Comparison of ENCODE assay signal across 26 cellular contexts in genomic region chr6:138620630-138621029, GRCh38.
"Had no signal": no experiment of that assay in that cellular context is flagged by ENCODE, and none has a peak within 500 bp of the region (broad histone marks: within the 10 kb centered on the region; RNA-seq: fewer than 3 reads in every experiment).

No MANE protein-coding gene starts in this region.

- DNase-seq: activated CD4-positive, alpha-beta memory T cell treated with anti-CD3 and anti-CD28 coated beads for 36 hours; activated CD4-positive, alpha-beta T cell treated with anti-CD3 and anti-CD28 coated beads, Interleukin-2, amount 10 ng/mL, durations not matched to agents 7 days and 5 days; activated CD4-positive, CD25-positive, alpha-beta regulatory T cell; activated CD8-positive, alpha-beta memory T cell treated with anti-CD3 and anti-CD28 coated beads for 24 hours; activated gamma-delta T cell treated with Interleukin-2 at 50 U/mL for 16 hours; activated naive CD4-positive, alpha-beta T cell treated with anti-CD3 and anti-CD28 coated beads, Interleukin-2, amount 50 U/mL, for 16 hours; activated naive CD8-positive, alpha-beta T cell treated with anti-CD3 and anti-CD28 coated beads, Interleukin-2, amount 10 ng/mL, durations not matched to agents 7 days and 5 days; activated T-cell treated with anti-CD3 and anti-CD28 coated beads for 4 hours; activated T-cell treated with anti-CD3 and anti-CD28 coated beads, Interleukin-2, amount 50 U/mL, for 48 hours; adrenal gland; aorta; body of pancreas; Kasumi-1; KBM-7; NCI-H1105 treated with DMSO at 0.1 percent for 48 hours; NCI-H1436 treated with DMSO at 0.1 percent for 48 hours; NCI-H1930; NCI-H345; NCI-H510A; NCI-H748 treated with DMSO at 0.1 percent for 48 hours; SIG-M5; T-cell; T-helper 2 cell; T1000 had no signal

- H3K36me3 Mint-ChIP-seq: activated CD4-positive, alpha-beta memory T cell treated with anti-CD3 and anti-CD28 coated beads for 36 hours; activated naive CD8-positive, alpha-beta T cell treated with anti-CD3 and anti-CD28 coated beads, Interleukin-2, amount 10 ng/mL, durations not matched to agents 7 days and 5 days; T-cell had no signal

- H3K9me3 ChIP-seq: adrenal gland, body of pancreas had no signal

- H3K4me1 Mint-ChIP-seq: activated CD4-positive, alpha-beta T cell treated with anti-CD3 and anti-CD28 coated beads, Interleukin-2, amount 10 ng/mL, durations not matched to agents 7 days and 5 days; activated naive CD8-positive, alpha-beta T cell treated with anti-CD3 and anti-CD28 coated beads, Interleukin-2, amount 10 ng/mL, durations not matched to agents 7 days and 5 days; activated T-helper 17 cell treated with anti-CD3 and anti-CD28 coated beads, Interleukin-2, amount 50 U/mL, for 72 hours; T-cell had no signal

- H3K9me3 Mint-ChIP-seq: activated CD4-positive, alpha-beta memory T cell treated with anti-CD3 and anti-CD28 coated beads for 36 hours; activated CD4-positive, alpha-beta T cell treated with anti-CD3 and anti-CD28 coated beads, Interleukin-2, amount 10 ng/mL, durations not matched to agents 7 days and 5 days; activated naive CD8-positive, alpha-beta T cell treated with anti-CD3 and anti-CD28 coated beads, Interleukin-2, amount 10 ng/mL, durations not matched to agents 7 days and 5 days; activated T-helper 17 cell treated with anti-CD3 and anti-CD28 coated beads, Interleukin-2, amount 50 U/mL, for 72 hours; T-cell had no signal

- H3K4me3 ChIP-seq: adrenal gland, body of pancreas, SK-N-MC had no signal

- H3K27ac ChIP-seq: adrenal gland, body of pancreas, SK-N-MC had no signal

- H3K27me3 ChIP-seq: adrenal gland, body of pancreas had no signal

- ATAC-seq: activated T-helper 17 cell treated with anti-CD3 and anti-CD28 coated beads, Interleukin-2, amount 50 U/mL, for 72 hours; body of pancreas; T-cell had no signal

- H3K27ac Mint-ChIP-seq: activated CD4-positive, alpha-beta memory T cell treated with anti-CD3 and anti-CD28 coated beads for 36 hours; activated CD4-positive, alpha-beta T cell treated with anti-CD3 and anti-CD28 coated beads, Interleukin-2, amount 10 ng/mL, durations not matched to agents 7 days and 5 days; activated naive CD8-positive, alpha-beta T cell treated with anti-CD3 and anti-CD28 coated beads, Interleukin-2, amount 10 ng/mL, durations not matched to agents 7 days and 5 days; activated T-helper 17 cell treated with anti-CD3 and anti-CD28 coated beads, Interleukin-2, amount 50 U/mL, for 72 hours; T-cell had no signal

- H3K4me3 Mint-ChIP-seq: activated CD4-positive, alpha-beta memory T cell treated with anti-CD3 and anti-CD28 coated beads for 36 hours; activated CD4-positive, alpha-beta T cell treated with anti-CD3 and anti-CD28 coated beads, Interleukin-2, amount 10 ng/mL, durations not matched to agents 7 days and 5 days; activated naive CD8-positive, alpha-beta T cell treated with anti-CD3 and anti-CD28 coated beads, Interleukin-2, amount 10 ng/mL, durations not matched to agents 7 days and 5 days; activated T-helper 17 cell treated with anti-CD3 and anti-CD28 coated beads, Interleukin-2, amount 50 U/mL, for 72 hours; T-cell had no signal

- H3K4me1 ChIP-seq: adrenal gland, body of pancreas had no signal

- H3K27me3 Mint-ChIP-seq: activated CD4-positive, alpha-beta memory T cell treated with anti-CD3 and anti-CD28 coated beads for 36 hours; activated CD4-positive, alpha-beta T cell treated with anti-CD3 and anti-CD28 coated beads, Interleukin-2, amount 10 ng/mL, durations not matched to agents 7 days and 5 days; T-cell had no signal

- H3K36me3 ChIP-seq: adrenal gland had no signal
